Comparison of ENCODE assay signal across 20 cellular contexts in genomic region chr1:23356451-23356850, GRCh38.
"Had no signal": no experiment of that assay in that cellular context is flagged by ENCODE, and none has a peak within 500 bp of the region (broad histone marks: within the 10 kb centered on the region; RNA-seq: fewer than 3 reads in every experiment).

No MANE protein-coding gene starts in this region.

- H3K4me3 ChIP-seq: adrenal gland, gastrocnemius medialis, heart right ventricle, right atrium auricular region, vagina had no signal

- H3K27me3 ChIP-seq: adrenal gland, gastrocnemius medialis, heart right ventricle, right atrium auricular region, vagina had no signal

- H3K4me1 ChIP-seq: gastrocnemius medialis had no signal

- ATAC-seq: activated naive CD4-positive, alpha-beta T cell treated with anti-CD3 and anti-CD28 coated beads, Interleukin-2, amount 50 U/mL, for 72 hours; esophagus mucosa; gastrocnemius medialis; natural killer cell had no signal

- H3K27ac ChIP-seq: adrenal gland, gastrocnemius medialis, vagina had no signal

- DNase-seq: activated B cell treated with CpG ODN at 0.5 μM for 24 hours; activated CD4-positive, alpha-beta memory T cell treated with anti-CD3 and anti-CD28 coated beads for 36 hours; activated CD4-positive, alpha-beta T cell treated with anti-CD3 and anti-CD28 coated beads for 4 hours; activated gamma-delta T cell treated with Interleukin-2 at 50 U/mL for 16 hours; activated T-cell treated with anti-CD3 and anti-CD28 coated beads for 4 hours; adrenal gland; gastrocnemius medialis; kidney glomerular epithelial cell; mesendoderm; natural killer cell; stimulated activated CD4-positive, alpha-beta T cell treated with anti-CD3 and anti-CD28 coated beads, Interleukin-2, amount 100 ng/mL, for 24 hours; stimulated activated naive CD4-positive, alpha-beta T cell treated with Interleukin-2 at 50 U/mL for 16 hours; T-helper 1 cell; T-helper 9 cell; trophoblast cell had no signal
